1 cellular context compared by ENCODE assay signal in the genomic region with DNA sequence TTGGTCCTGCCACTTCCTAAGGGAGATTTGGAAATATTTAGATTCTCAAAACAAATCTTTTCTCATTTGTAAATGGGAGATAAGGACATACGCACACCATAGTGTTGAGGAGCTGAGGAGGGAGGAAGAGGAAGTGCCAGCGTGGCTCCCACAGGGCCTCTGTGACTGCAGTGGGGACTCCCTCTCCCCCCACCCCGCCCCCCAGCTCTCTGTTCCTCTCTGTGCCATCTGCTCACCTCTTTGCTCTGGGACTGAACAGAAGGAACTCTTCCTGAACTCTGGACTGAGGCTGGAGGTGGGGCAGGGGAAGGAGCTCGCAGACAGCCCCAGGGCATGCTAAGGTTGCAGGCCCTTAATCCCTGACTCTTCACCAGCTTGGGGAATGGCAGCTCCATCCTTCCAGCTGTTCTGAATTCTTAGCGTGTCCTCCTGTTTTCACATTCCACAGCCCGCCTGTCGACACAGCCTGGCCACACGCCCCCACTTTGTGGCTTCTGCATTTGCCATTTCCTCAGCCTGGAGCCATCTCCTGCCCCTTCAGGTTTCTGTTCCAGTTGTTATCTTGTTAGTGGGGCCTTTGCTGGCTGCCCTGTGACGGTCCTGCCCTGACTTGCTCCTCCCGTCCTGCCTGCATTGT.
TF ChIP-seq lines count a peak whose summit lies in the region.

No MANE protein-coding gene starts in this region.

TF ChIP-seq in HepG2, 621 proteins besides CTCF, POLR2A, EP300 and RAD21:
- TF ChIP-seq NR2C2 (CRISPR knock-in tag; IDR thresholded peaks at IDR 0.05; ENCODE audit: borderline replicate concordance), result no peak
- no peak for TF ChIP-seq ZNF292 (CRISPR knock-in tag; IDR thresholded peaks at IDR 0.05; ENCODE audit: borderline replicate concordance, low read depth)
- no peak for TF ChIP-seq KLF9 (CRISPR knock-in tag; IDR thresholded peaks at IDR 0.05; ENCODE audit: low read depth)
- TF ChIP-seq SNAI1 (CRISPR knock-in tag; IDR thresholded peaks at IDR 0.05; ENCODE audit: borderline replicate concordance), result no peak
- TF ChIP-seq MATR3 (CRISPR knock-in tag; IDR thresholded peaks at IDR 0.05), result no peak
- no peak for TF ChIP-seq NFE2L1 (CRISPR knock-in tag; IDR thresholded peaks at IDR 0.05; ENCODE audit: borderline replicate concordance)
- TF ChIP-seq, protein P1, sequence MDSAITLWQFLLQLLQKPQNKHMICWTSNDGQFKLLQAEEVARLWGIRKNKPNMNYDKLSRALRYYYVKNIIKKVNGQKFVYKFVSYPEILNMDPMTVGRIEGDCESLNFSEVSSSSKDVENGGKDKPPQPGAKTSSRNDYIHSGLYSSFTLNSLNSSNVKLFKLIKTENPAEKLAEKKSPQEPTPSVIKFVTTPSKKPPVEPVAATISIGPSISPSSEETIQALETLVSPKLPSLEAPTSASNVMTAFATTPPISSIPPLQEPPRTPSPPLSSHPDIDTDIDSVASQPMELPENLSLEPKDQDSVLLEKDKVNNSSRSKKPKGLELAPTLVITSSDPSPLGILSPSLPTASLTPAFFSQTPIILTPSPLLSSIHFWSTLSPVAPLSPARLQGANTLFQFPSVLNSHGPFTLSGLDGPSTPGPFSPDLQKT (CRISPR knock-in tag; IDR thresholded peaks at IDR 0.05; ENCODE audit: borderline replicate concordance), result no peak
- TF ChIP-seq, protein P2, sequence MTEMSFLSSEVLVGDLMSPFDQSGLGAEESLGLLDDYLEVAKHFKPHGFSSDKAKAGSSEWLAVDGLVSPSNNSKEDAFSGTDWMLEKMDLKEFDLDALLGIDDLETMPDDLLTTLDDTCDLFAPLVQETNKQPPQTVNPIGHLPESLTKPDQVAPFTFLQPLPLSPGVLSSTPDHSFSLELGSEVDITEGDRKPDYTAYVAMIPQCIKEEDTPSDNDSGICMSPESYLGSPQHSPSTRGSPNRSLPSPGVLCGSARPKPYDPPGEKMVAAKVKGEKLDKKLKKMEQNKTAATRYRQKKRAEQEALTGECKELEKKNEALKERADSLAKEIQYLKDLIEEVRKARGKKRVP (CRISPR knock-in tag; IDR thresholded peaks at IDR 0.05), result no peak
- TF ChIP-seq, protein P3, sequence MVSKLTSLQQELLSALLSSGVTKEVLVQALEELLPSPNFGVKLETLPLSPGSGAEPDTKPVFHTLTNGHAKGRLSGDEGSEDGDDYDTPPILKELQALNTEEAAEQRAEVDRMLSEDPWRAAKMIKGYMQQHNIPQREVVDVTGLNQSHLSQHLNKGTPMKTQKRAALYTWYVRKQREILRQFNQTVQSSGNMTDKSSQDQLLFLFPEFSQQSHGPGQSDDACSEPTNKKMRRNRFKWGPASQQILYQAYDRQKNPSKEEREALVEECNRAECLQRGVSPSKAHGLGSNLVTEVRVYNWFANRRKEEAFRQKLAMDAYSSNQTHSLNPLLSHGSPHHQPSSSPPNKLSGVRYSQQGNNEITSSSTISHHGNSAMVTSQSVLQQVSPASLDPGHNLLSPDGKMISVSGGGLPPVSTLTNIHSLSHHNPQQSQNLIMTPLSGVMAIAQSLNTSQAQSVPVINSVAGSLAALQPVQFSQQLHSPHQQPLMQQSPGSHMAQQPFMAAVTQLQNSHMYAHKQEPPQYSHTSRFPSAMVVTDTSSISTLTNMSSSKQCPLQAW (CRISPR knock-in tag; IDR thresholded peaks at IDR 0.05), result no peak
- no peak for TF ChIP-seq POGZ (CRISPR knock-in tag; IDR thresholded peaks at IDR 0.05)
- TF ChIP-seq ZSCAN22 (CRISPR knock-in tag; IDR thresholded peaks at IDR 0.05), result no peak
- TF ChIP-seq SIN3B (IDR thresholded peaks at IDR 0.05; ENCODE audit: low read length), result no peak
- TF ChIP-seq, protein P4, sequence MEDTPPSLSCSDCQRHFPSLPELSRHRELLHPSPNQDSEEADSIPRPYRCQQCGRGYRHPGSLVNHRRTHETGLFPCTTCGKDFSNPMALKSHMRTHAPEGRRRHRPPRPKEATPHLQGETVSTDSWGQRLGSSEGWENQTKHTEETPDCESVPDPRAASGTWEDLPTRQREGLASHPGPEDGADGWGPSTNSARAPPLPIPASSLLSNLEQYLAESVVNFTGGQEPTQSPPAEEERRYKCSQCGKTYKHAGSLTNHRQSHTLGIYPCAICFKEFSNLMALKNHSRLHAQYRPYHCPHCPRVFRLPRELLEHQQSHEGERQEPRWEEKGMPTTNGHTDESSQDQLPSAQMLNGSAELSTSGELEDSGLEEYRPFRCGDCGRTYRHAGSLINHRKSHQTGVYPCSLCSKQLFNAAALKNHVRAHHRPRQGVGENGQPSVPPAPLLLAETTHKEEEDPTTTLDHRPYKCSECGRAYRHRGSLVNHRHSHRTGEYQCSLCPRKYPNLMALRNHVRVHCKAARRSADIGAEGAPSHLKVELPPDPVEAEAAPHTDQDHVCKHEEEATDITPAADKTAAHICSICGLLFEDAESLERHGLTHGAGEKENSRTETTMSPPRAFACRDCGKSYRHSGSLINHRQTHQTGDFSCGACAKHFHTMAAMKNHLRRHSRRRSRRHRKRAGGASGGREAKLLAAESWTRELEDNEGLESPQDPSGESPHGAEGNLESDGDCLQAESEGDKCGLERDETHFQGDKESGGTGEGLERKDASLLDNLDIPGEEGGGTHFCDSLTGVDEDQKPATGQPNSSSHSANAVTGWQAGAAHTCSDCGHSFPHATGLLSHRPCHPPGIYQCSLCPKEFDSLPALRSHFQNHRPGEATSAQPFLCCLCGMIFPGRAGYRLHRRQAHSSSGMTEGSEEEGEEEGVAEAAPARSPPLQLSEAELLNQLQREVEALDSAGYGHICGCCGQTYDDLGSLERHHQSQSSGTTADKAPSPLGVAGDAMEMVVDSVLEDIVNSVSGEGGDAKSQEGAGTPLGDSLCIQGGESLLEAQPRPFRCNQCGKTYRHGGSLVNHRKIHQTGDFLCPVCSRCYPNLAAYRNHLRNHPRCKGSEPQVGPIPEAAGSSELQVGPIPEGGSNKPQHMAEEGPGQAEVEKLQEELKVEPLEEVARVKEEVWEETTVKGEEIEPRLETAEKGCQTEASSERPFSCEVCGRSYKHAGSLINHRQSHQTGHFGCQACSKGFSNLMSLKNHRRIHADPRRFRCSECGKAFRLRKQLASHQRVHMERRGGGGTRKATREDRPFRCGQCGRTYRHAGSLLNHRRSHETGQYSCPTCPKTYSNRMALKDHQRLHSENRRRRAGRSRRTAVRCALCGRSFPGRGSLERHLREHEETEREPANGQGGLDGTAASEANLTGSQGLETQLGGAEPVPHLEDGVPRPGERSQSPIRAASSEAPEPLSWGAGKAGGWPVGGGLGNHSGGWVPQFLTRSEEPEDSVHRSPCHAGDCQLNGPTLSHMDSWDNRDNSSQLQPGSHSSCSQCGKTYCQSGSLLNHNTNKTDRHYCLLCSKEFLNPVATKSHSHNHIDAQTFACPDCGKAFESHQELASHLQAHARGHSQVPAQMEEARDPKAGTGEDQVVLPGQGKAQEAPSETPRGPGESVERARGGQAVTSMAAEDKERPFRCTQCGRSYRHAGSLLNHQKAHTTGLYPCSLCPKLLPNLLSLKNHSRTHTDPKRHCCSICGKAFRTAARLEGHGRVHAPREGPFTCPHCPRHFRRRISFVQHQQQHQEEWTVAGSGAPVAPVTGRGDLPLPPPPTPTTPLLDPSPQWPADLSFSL (CRISPR knock-in tag; IDR thresholded peaks at IDR 0.05), result no peak
- no peak for TF ChIP-seq KAT7 (CRISPR knock-in tag; IDR thresholded peaks at IDR 0.05; ENCODE audit: borderline replicate concordance)
- TF ChIP-seq, protein P5, sequence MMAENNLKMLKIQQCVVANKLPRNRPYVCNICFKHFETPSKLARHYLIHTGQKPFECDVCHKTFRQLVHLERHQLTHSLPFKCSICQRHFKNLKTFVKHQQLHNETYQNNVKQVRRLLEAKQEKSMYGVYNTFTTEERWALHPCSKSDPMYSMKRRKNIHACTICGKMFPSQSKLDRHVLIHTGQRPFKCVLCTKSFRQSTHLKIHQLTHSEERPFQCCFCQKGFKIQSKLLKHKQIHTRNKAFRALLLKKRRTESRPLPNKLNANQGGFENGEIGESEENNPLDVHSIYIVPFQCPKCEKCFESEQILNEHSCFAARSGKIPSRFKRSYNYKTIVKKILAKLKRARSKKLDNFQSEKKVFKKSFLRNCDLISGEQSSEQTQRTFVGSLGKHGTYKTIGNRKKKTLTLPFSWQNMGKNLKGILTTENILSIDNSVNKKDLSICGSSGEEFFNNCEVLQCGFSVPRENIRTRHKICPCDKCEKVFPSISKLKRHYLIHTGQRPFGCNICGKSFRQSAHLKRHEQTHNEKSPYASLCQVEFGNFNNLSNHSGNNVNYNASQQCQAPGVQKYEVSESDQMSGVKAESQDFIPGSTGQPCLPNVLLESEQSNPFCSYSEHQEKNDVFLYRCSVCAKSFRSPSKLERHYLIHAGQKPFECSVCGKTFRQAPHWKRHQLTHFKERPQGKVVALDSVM (CRISPR knock-in tag; IDR thresholded peaks at IDR 0.05), result no peak
- no peak for TF ChIP-seq FOXK1 (CRISPR knock-in tag; IDR thresholded peaks at IDR 0.05; ENCODE audit: borderline replicate concordance, low read depth)
- no peak for TF ChIP-seq DR1 (CRISPR knock-in tag; IDR thresholded peaks at IDR 0.05)
- no peak for TF ChIP-seq ZNF160 (CRISPR knock-in tag; IDR thresholded peaks at IDR 0.05)
